In the genomic region with DNA sequence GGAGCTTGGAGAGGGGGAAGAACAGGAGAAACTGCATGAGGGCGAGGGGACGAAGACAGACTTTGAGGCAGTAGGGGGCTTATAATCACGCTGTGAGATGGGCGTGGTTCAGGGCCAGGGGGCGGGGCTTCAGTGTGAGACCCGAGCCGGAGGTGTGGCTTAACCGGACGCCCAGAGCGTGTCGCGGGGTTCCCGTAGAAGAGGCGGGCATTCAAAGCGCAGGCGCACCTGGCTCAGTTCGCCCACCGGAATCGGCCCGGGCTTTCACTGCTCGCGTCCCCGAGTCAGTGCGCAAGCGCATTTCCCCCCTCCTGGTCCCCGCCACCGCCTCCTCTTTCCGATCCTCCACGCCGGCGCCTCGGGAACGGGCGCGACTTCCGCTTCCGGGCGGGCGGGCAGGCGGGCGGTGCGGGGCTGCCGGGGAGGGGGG, we compare ENCODE assay signal across 8 cellular contexts. TPM values are rescaled to one million over a fixed set of nuclear protein-coding genes. Genes with fewer than 3 reads are reported as not detected.
DNase-seq lines count a peak whose midpoint lies in the region; ATAC-seq, FAIRE-seq and TF ChIP-seq lines count a peak whose summit lies in the region.

No MANE protein-coding gene starts in this region.

- ATAC-seq in HG03066 (IDR thresholded peaks at IDR 0.05; ENCODE audit: low read depth, unreplicated experiment) (peak; percentile 77), K562 (peak; percentile 89)

- H3K9ac ChIP-seq in K562 (ENCODE audit: insufficient read depth in 1 of 2, low read depth in 2 of 2, low read length in 2 of 2) (peak overlapping the region; percentile 80 to 93; a peak in 3 of 4 replicates), iPS-15b (ENCODE audit: low read depth, low read length) (no peak overlapping the region)

- H3K36me3 ChIP-seq in K562 (ENCODE audit: control insufficient read depth, insufficient read depth, low read length) (peaks cover 16% of the 10 kb centered on the region; the same call in 2 of the 3 replicates), iPS-15b (ENCODE audit: control insufficient read depth, insufficient read depth, low read length) (peaks cover 8% of the 10 kb centered on the region)

- H2AFZ ChIP-seq in K562 (ENCODE audit: low read depth, low read length): peak overlapping the region; percentile 82

- H3K4me3 ChIP-seq in K562 (peak overlapping the region; percentile 84), iPS-15b (ENCODE audit: low read depth, low read length) (peak overlapping the region; percentile 89), skeletal muscle cell (ENCODE audit: low read depth, low read length) (peak overlapping the region; percentile 95)

- WGBS in K562 (ENCODE audit: insufficient coverage, low coverage, missing lambda C conversion rate): 0% methylated on average over 33 of the region's 43 CpGs

- H3K27ac ChIP-seq in K562 (ENCODE audit: extremely low read depth, low read depth, low read length): peak overlapping the region; percentile 87

- no peaks in the 10 kb centered on the region for H3K9me1 ChIP-seq in K562 (ENCODE audit: control insufficient read depth, insufficient read depth, low read length)

- FAIRE-seq in A204.1 (lab: Jason Lieb, UNC): peak; percentile 83
- peak; percentile 52 for FAIRE-seq in TTC549 (lab: Jason Lieb, UNC)
- FAIRE-seq in K562 (lab: Jason Lieb, UNC): peak; percentile 86

- H3K9me3 ChIP-seq in K562 (replicated peaks; ENCODE audit: control insufficient read depth, insufficient read depth, low read depth, low read length): 0 out of 2 replicates have a peak, but pooled peaks cover 2% of the 10 kb centered on the region
- no peaks in the 10 kb centered on the region for H3K9me3 ChIP-seq in iPS-15b (ENCODE audit: control insufficient read depth, insufficient read depth, low read length)

- peaks cover 31% of the 10 kb centered on the region for H3K79me2 ChIP-seq in K562 (ENCODE audit: control insufficient read depth, insufficient read depth, low read length)

- TF ChIP-seq EP300 in K562 (IDR thresholded peaks at IDR 0.05; ENCODE audit: low read length): no peak

- no peaks in the 10 kb centered on the region for H4K20me1 ChIP-seq in K562 (replicated peaks; ENCODE audit: control insufficient read depth, insufficient read depth, low read length)

- peak overlapping the region; percentile 97 for H3K4me2 ChIP-seq in K562 (ENCODE audit: insufficient read depth, low read length)

- POLR2A ChIA-PET in K562 (lab: Yijun Ruan, JAX): interaction anchor here (0.7 to 2.2 kb wide), 10 partner anchors 10 to 121 kb away, joined by 3 to 18 read pairs (median 5); partner anchors contain the start of gene ZNF784

- BruUV-seq in K562 (replicated peaks; lab: Mats Ljungman, UMichigan): no TSS peak

- in situ Hi-C loops in K562 (cut with MboI): no loop called here

- CTCF ChIA-PET in K562 (lab: Yijun Ruan, JAX; ENCODE audit: low intra/inter-chr PET ratio): interaction anchor here (1.7 to 2.5 kb wide), 2 partner anchors 26 to 88 kb away, joined by 4 to 23 read pairs; no protein-coding TSS in a partner anchor

- TF ChIP-seq POLR2A in GM18526 (IDR thresholded peaks at IDR 0.05; ENCODE audit: extremely low read depth, insufficient read length) (peak; percentile 46), K562 (conservative IDR thresholded peaks at IDR 0.05) (no peak; the same call in 1 of the 2 replicates)

- H3K27me3 ChIP-seq in K562 (ENCODE audit: control insufficient read depth in 2 of 2, insufficient read depth in 2 of 2, low read length in 2 of 2) (no peaks in the 10 kb centered on the region), iPS-15b (ENCODE audit: control insufficient read depth, insufficient read depth, low read length) (no peaks in the 10 kb centered on the region)

- no peak for TF ChIP-seq CTCF in K562 (IDR thresholded peaks at IDR 0.05 in 2 of 3, conservative IDR thresholded peaks at IDR 0.05 in 1 of 3; ENCODE audit: insufficient read depth in 2 of 3, low read depth in 1 of 3, low read length in 3 of 3)

- H3K4me1 ChIP-seq in K562 (replicated peaks in 1 of 2; ENCODE audit: control insufficient read depth in 2 of 2, insufficient read depth in 2 of 2, low read length in 2 of 2): peaks cover 27 to 44% of the 10 kb centered on the region in 2 experiments
- peaks cover 11% of the 10 kb centered on the region for H3K4me1 ChIP-seq in iPS-15b (ENCODE audit: control insufficient read depth, insufficient read depth, low read length)

- peak; percentile 93 for DNase-seq in NCI-H2107 treated with DMSO at 0.1 percent for 48 hours (lab: John Stamatoyannopoulos, UW; ENCODE audit: unreplicated experiment)
- peak; percentile 88 to 98 (median 92) for DNase-seq in K562 (ENCODE audit: extremely low read depth in 1 of 4, low spot score in 3 of 4)
- DNase-seq in skeletal muscle cell (ENCODE audit: low read depth): peak; percentile 88

- TF ChIP-seq RAD21 in K562 (CRISPR knock-in tag; conservative IDR thresholded peaks at IDR 0.05 in 1 of 2, IDR thresholded peaks at IDR 0.05 in 1 of 2): no peak

- intact Hi-C loops in K562 (cut with micrococcal nuclease): no loop called here

RNA-seq across cellular contexts. Expression of gene ZNF865, which starts 0.2 kb away (rescaled TPM):
- 2.2 and 8.0 TPM in 2 replicates for total RNA-seq in K562 (2011; cell fraction: chromatin; rRNA removed; ENCODE audit: low replicate concordance)
- total RNA-seq in K562 (2011; cell fraction: nucleolus; rRNA removed): 8.0 and 10.0 TPM in 2 replicates
- total RNA-seq in K562 (2011; cell fraction: nucleoplasm; rRNA removed): 4.9 and 5.2 TPM in 2 replicates
- total RNA-seq in K562 (2014; rRNA removed) (1.6 and 2.3 TPM in 2 replicates), K562 (2014; rRNA removed; fragmentation: Illumina TruSeq; extraction: Trizol) (0.29 and 0.40 TPM in 2 replicates), K562 (2015; rRNA removed; fragmentation: Illumina TruSeq; extraction: Trizol) (1.4 and 1.5 TPM in 2 replicates), K562 (2021) (18.6 and 18.8 TPM in 2 replicates)
- polyA plus RNA-seq in K562 (2011; rRNA removed) (1.2 and 1.5 TPM in 2 replicates), K562 (2014; fragmentation: Illumina TruSeq; extraction: Trizol) (1.8 and 2.3 TPM in 2 replicates), K562 (2014; fragmentation: Nextera tagmentation; extraction: Ambion mirVana) (not detected), K562 (2014; rRNA removed) (6.7 and 6.9 TPM in 2 replicates)
- 2.0 and 9.6 TPM in 2 replicates for polyA plus RNA-seq in K562 (2011; cell fraction: cytosol; rRNA removed)
- polyA plus RNA-seq in K562 (2011; cell fraction: nucleus; rRNA removed): 1.6 and 4.8 TPM in 2 replicates
- polyA plus RNA-seq in K562 (2012): 6.0 and 10.0 TPM in 2 replicates
- polyA minus RNA-seq in K562 (2011; rRNA and poly(A)+ RNA removed): 0.24 and 0.60 TPM in 2 replicates
- polyA minus RNA-seq in K562 (2011; cell fraction: cytosol; rRNA and poly(A)+ RNA removed): 7.3 and 9.8 TPM in 2 replicates
- polyA minus RNA-seq in K562 (2011; cell fraction: nucleus; rRNA and poly(A)+ RNA removed): 1.1 and 1.5 TPM in 2 replicates

RNA-seq across cellular contexts. Expression of gene ZNF524, which starts 5.1 kb away (rescaled TPM):
- 3.2 and 12.0 TPM in 2 replicates for total RNA-seq in K562 (2011; cell fraction: chromatin; rRNA removed; ENCODE audit: low replicate concordance)
- total RNA-seq in K562 (2011; cell fraction: nucleolus; rRNA removed): 12.4 and 13.0 TPM in 2 replicates
- total RNA-seq in K562 (2011; cell fraction: nucleoplasm; rRNA removed): 7.3 and 7.5 TPM in 2 replicates
- 14.7 and 23.6 TPM in 2 replicates for total RNA-seq in K562 (2014; rRNA removed)
- 0.55 and 1.2 TPM in 2 replicates for total RNA-seq in K562 (2014; rRNA removed; fragmentation: Illumina TruSeq; extraction: Trizol)
- total RNA-seq in K562 (2015; rRNA removed; fragmentation: Illumina TruSeq; extraction: Trizol): 5.6 and 6.4 TPM in 2 replicates
- total RNA-seq in K562 (2021): 15.6 and 16.7 TPM in 2 replicates
- 2.9 and 3.7 TPM in 2 replicates for polyA plus RNA-seq in K562 (2011; rRNA removed)
- 6.8 and 21.8 TPM in 2 replicates for polyA plus RNA-seq in K562 (2011; cell fraction: cytosol; rRNA removed)
- 9.0 and 14.1 TPM in 2 replicates for polyA plus RNA-seq in K562 (2011; cell fraction: nucleus; rRNA removed)
- polyA plus RNA-seq in K562 (2012): 7.6 and 20.4 TPM in 2 replicates
- 1.4 and 5.4 TPM in 2 replicates for polyA plus RNA-seq in K562 (2014; fragmentation: Illumina TruSeq; extraction: Trizol)
- under 1 TPM; 0.08 to 0.10 TPM for polyA plus RNA-seq in K562 (2014; fragmentation: Nextera tagmentation; extraction: Ambion mirVana)
- 13.1 and 14.4 TPM in 2 replicates for polyA plus RNA-seq in K562 (2014; rRNA removed)
- 0.30 and 0.67 TPM in 2 replicates for polyA minus RNA-seq in K562 (2011; rRNA and poly(A)+ RNA removed)
- 5.1 and 7.1 TPM in 2 replicates for polyA minus RNA-seq in K562 (2011; cell fraction: cytosol; rRNA and poly(A)+ RNA removed)
- polyA minus RNA-seq in K562 (2011; cell fraction: nucleus; rRNA and poly(A)+ RNA removed): 5.9 and 6.3 TPM in 2 replicates

RNA-seq across cellular contexts. Expression of gene FIZ1, which starts 5.9 kb away (rescaled TPM):
- 4.3 and 8.7 TPM in 2 replicates for total RNA-seq in K562 (2011; cell fraction: chromatin; rRNA removed; ENCODE audit: low replicate concordance)
- 5.7 and 6.8 TPM in 2 replicates for total RNA-seq in K562 (2011; cell fraction: nucleolus; rRNA removed)
- total RNA-seq in K562 (2011; cell fraction: nucleoplasm; rRNA removed): 6.9 and 7.8 TPM in 2 replicates
- 5.9 and 7.3 TPM in 2 replicates for total RNA-seq in K562 (2014; rRNA removed)
- 2.3 and 3.2 TPM in 2 replicates for total RNA-seq in K562 (2014; rRNA removed; fragmentation: Illumina TruSeq; extraction: Trizol)
- 4.7 and 5.5 TPM in 2 replicates for total RNA-seq in K562 (2015; rRNA removed; fragmentation: Illumina TruSeq; extraction: Trizol)
- total RNA-seq in K562 (2021): 14.4 and 17.5 TPM in 2 replicates
- 3.8 and 4.7 TPM in 2 replicates for polyA plus RNA-seq in K562 (2011; rRNA removed)
- polyA plus RNA-seq in K562 (2011; cell fraction: cytosol; rRNA removed): 3.5 and 7.4 TPM in 2 replicates
- polyA plus RNA-seq in K562 (2011; cell fraction: nucleus; rRNA removed): 7.6 and 10.7 TPM in 2 replicates
- polyA plus RNA-seq in K562 (2012): 10.6 and 12.2 TPM in 2 replicates
- polyA plus RNA-seq in K562 (2014; fragmentation: Illumina TruSeq; extraction: Trizol): 8.7 TPM in 2 replicates
- polyA plus RNA-seq in K562 (2014; fragmentation: Nextera tagmentation; extraction: Ambion mirVana): under 1 TPM; 0.79 to 0.81 TPM
- 5.7 and 5.8 TPM in 2 replicates for polyA plus RNA-seq in K562 (2014; rRNA removed)
- 2.1 and 3.1 TPM in 2 replicates for polyA minus RNA-seq in K562 (2011; rRNA and poly(A)+ RNA removed)
- 5.5 and 6.6 TPM in 2 replicates for polyA minus RNA-seq in K562 (2011; cell fraction: cytosol; rRNA and poly(A)+ RNA removed)
- polyA minus RNA-seq in K562 (2011; cell fraction: nucleus; rRNA and poly(A)+ RNA removed): 2.8 and 3.4 TPM in 2 replicates

RNA-seq across cellular contexts. Expression of gene ZNF784, which starts 19.1 kb away (rescaled TPM):
- 6.3 and 14.3 TPM in 2 replicates for total RNA-seq in K562 (2011; cell fraction: chromatin; rRNA removed; ENCODE audit: low replicate concordance)
- 10.0 and 12.5 TPM in 2 replicates for total RNA-seq in K562 (2011; cell fraction: nucleolus; rRNA removed)
- 7.7 and 9.6 TPM in 2 replicates for total RNA-seq in K562 (2011; cell fraction: nucleoplasm; rRNA removed)
- 2.0 and 3.8 TPM in 2 replicates for total RNA-seq in K562 (2014; rRNA removed)
- total RNA-seq in K562 (2014; rRNA removed; fragmentation: Illumina TruSeq; extraction: Trizol): 1.6 TPM in 2 replicates
- 2.7 and 3.2 TPM in 2 replicates for total RNA-seq in K562 (2015; rRNA removed; fragmentation: Illumina TruSeq; extraction: Trizol)
- total RNA-seq in K562 (2021): 4.6 and 6.1 TPM in 2 replicates
- 2.1 and 3.5 TPM in 2 replicates for polyA plus RNA-seq in K562 (2011; rRNA removed)
- 2.0 and 4.3 TPM in 2 replicates for polyA plus RNA-seq in K562 (2011; cell fraction: cytosol; rRNA removed)
- polyA plus RNA-seq in K562 (2011; cell fraction: nucleus; rRNA removed): 11.3 and 16.1 TPM in 2 replicates
- polyA plus RNA-seq in K562 (2012): 7.3 and 7.9 TPM in 2 replicates
- polyA plus RNA-seq in K562 (2014; fragmentation: Illumina TruSeq; extraction: Trizol): 4.1 and 5.1 TPM in 2 replicates
- polyA plus RNA-seq in K562 (2014; fragmentation: Nextera tagmentation; extraction: Ambion mirVana): under 1 TPM; 0.14 to 0.17 TPM
- 4.1 and 4.4 TPM in 2 replicates for polyA plus RNA-seq in K562 (2014; rRNA removed)
- 1.4 TPM in 2 replicates for polyA minus RNA-seq in K562 (2011; rRNA and poly(A)+ RNA removed)
- polyA minus RNA-seq in K562 (2011; cell fraction: cytosol; rRNA and poly(A)+ RNA removed): 1.3 and 2.6 TPM in 2 replicates
- 2.7 TPM in 2 replicates for polyA minus RNA-seq in K562 (2011; cell fraction: nucleus; rRNA and poly(A)+ RNA removed)

RNA-seq across cellular contexts. Expression of gene ZNF579, which starts 24.6 kb away (rescaled TPM):
- total RNA-seq in K562 (2011; cell fraction: chromatin; rRNA removed; ENCODE audit: low replicate concordance): 39.4 and 55.2 TPM in 2 replicates
- 10.7 TPM in 2 replicates for total RNA-seq in K562 (2011; cell fraction: nucleolus; rRNA removed)
- 25.4 and 86.3 TPM in 2 replicates for total RNA-seq in K562 (2011; cell fraction: nucleoplasm; rRNA removed)
- total RNA-seq in K562 (2014; rRNA removed) (3.8 and 5.9 TPM in 2 replicates), K562 (2014; rRNA removed; fragmentation: Illumina TruSeq; extraction: Trizol) (1.0 and 1.3 TPM in 2 replicates), K562 (2015; rRNA removed; fragmentation: Illumina TruSeq; extraction: Trizol) (1.2 and 1.3 TPM in 2 replicates), K562 (2021) (15.0 and 15.9 TPM in 2 replicates)
- polyA plus RNA-seq in K562 (2011; rRNA removed) (1.6 and 3.3 TPM in 2 replicates), K562 (2014; fragmentation: Illumina TruSeq; extraction: Trizol) (3.3 and 3.9 TPM in 2 replicates), K562 (2014; fragmentation: Nextera tagmentation; extraction: Ambion mirVana) (under 1 TPM; 0.06 to 0.08 TPM), K562 (2014; rRNA removed) (3.4 and 4.9 TPM in 2 replicates)
- 3.0 and 6.5 TPM in 2 replicates for polyA plus RNA-seq in K562 (2011; cell fraction: cytosol; rRNA removed)
- polyA plus RNA-seq in K562 (2011; cell fraction: nucleus; rRNA removed): 17.0 and 20.1 TPM in 2 replicates
- 6.7 and 9.7 TPM in 2 replicates for polyA plus RNA-seq in K562 (2012)
- 3.0 and 4.6 TPM in 2 replicates for polyA minus RNA-seq in K562 (2011; rRNA and poly(A)+ RNA removed)
- 5.6 and 7.0 TPM in 2 replicates for polyA minus RNA-seq in K562 (2011; cell fraction: cytosol; rRNA and poly(A)+ RNA removed)
- polyA minus RNA-seq in K562 (2011; cell fraction: nucleus; rRNA and poly(A)+ RNA removed): 4.6 and 5.4 TPM in 2 replicates

Comparison
In these comparisons a context has a peak if more than half of its experiments do, and no peak if none do; other contexts are left out.
1. Peak in every context shown above with its lines: DNase-seq, ATAC-seq, H3K4me3 ChIP-seq and H3K27ac ChIP-seq.